In genomic region chr2:44169155-44169898, GRCh38 we compare ENCODE assay signal across 8 cellular contexts. TPM values are rescaled to one million over a fixed set of nuclear protein-coding genes. Genes with fewer than 3 reads are reported as not detected.
A peak's percentile ranks its signal among the peaks of the same experiment; 100 is the strongest.
DNase-seq lines count a peak whose midpoint lies in the region; ATAC-seq and TF ChIP-seq lines count a peak whose summit lies in the region.

No MANE protein-coding gene starts in this region.

- H3K4me1 ChIP-seq in mucosa of descending colon (ENCODE audit: low read depth): peaks cover 12% of the 10 kb centered on the region

- peak; percentile 47 for DNase-seq in NCI-H146 (lab: John Stamatoyannopoulos, UW)
- no peak for DNase-seq in NCI-H146 treated with DMSO at 0.1 percent for 48 hours (lab: John Stamatoyannopoulos, UW; ENCODE audit: unreplicated experiment)
- peak; percentile 45 for DNase-seq in NCI-H526 treated with DMSO at 0.1 percent for 48 hours (lab: John Stamatoyannopoulos, UW)
- peak; percentile 6 to 29 (median 26) for DNase-seq in activated CD8-positive, alpha-beta memory T cell treated with anti-CD3 and anti-CD28 coated beads for 48 hours (ENCODE audit: low read depth in 2 of 3, low spot score in 2 of 3)
- no peak for DNase-seq in epithelial cell of proximal tubule (ENCODE audit: low read depth)
- DNase-seq in mucosa of descending colon: peak in 2 of 3 donors; percentile 70 to 71
- peak in 36 of 49 donors; percentile 11 to 83 (median 46) for DNase-seq in substantia nigra (lab: John Stamatoyannopoulos, UW)

- peak overlapping the region; percentile 73 for H3K4me3 ChIP-seq in epithelial cell of proximal tubule (ENCODE audit: low read depth, low read length)
- peak overlapping the region; percentile 96 for H3K4me3 ChIP-seq in mucosa of descending colon

- intact Hi-C loops in mucosa of descending colon (cut with DNase I, micrococcal nuclease): no loop called here

- H3K27ac ChIP-seq in substantia nigra (ENCODE audit: low read depth, low read length, poor library complexity, severe bottlenecking): peak overlapping the region; percentile 94

- ATAC-seq in HG02798 (IDR thresholded peaks at IDR 0.05; ENCODE audit: poor library complexity, unreplicated experiment): peak; percentile 0
- ATAC-seq in mucosa of descending colon: peak; percentile 40

- TF ChIP-seq CTCF in epithelial cell of proximal tubule (conservative IDR thresholded peaks at IDR 0.05; ENCODE audit: low read depth, low read length) (no peak), mucosa of descending colon (IDR thresholded peaks at IDR 0.05) (no peak)

- peaks cover 4% of the 10 kb centered on the region for H3K9me3 ChIP-seq in mucosa of descending colon

- peaks cover 5% of the 10 kb centered on the region for H3K36me3 ChIP-seq in mucosa of descending colon (ENCODE audit: low read depth)

RNA-seq across cellular contexts. Expression of gene PPM1B, which starts 0.7 kb away (rescaled TPM):
- total RNA-seq in epithelial cell of proximal tubule (15.3 and 21.9 TPM in 2 replicates), mucosa of descending colon (10 to 100 TPM; 59.8 to 75.4 (median 65.2) TPM)

Comparison
In these comparisons a context has a peak if more than half of its experiments do, and no peak if none do; other contexts are left out.
1. DNase-seq: peak in NCI-H146 (single experiment), NCI-H526 treated with DMSO at 0.1 percent for 48 hours (single experiment), activated CD8-positive, alpha-beta memory T cell treated with anti-CD3 and anti-CD28 coated beads for 48 hours (3 of 3), mucosa of descending colon (2 of 3) and substantia nigra (36 of 49); none in NCI-H146 treated with DMSO at 0.1 percent for 48 hours (single experiment) and epithelial cell of proximal tubule (single experiment).